11 cellular contexts compared by ENCODE assay signal in genomic region chr14:102055181-102055901, GRCh38. TPM values are rescaled to one million over a fixed set of nuclear protein-coding genes. Genes with fewer than 3 reads are reported as not detected.
A peak's percentile ranks its signal among the peaks of the same experiment; 100 is the strongest.
DNase-seq lines count a peak whose midpoint lies in the region; ATAC-seq, FAIRE-seq and TF ChIP-seq lines count a peak whose summit lies in the region.
"Had no signal": no experiment of that assay in that cellular context is flagged by ENCODE, and none has a peak within 500 bp of the region (broad histone marks: within the 10 kb centered on the region; RNA-seq: fewer than 3 reads in every experiment).

No MANE protein-coding gene starts in this region.

- no peak for TF ChIP-seq RAD21 in H1 (IDR thresholded peaks at IDR 0.05 in 1 of 2, conservative IDR thresholded peaks at IDR 0.05 in 1 of 2; ENCODE audit: low read depth in 2 of 2, low read length in 2 of 2)

- no peak overlapping the region for H2AFZ ChIP-seq in H1 (ENCODE audit: low read length)

- H3K4me3 ChIP-seq in CD8-positive, alpha-beta T cell (ENCODE audit: low read depth, low read length), result no peak overlapping the region
- H3K4me3 ChIP-seq in H1 (ENCODE audit: extremely low read depth in 1 of 4, insufficient read depth in 2 of 4, low read depth in 3 of 4, low read length in 4 of 4) (no peak overlapping the region), left ventricle myocardium inferior (no peak overlapping the region)

- peaks cover 3% of the 10 kb centered on the region for H3K36me3 ChIP-seq in CD8-positive, alpha-beta T cell (ENCODE audit: insufficient read depth, low read length)
- H3K36me3 ChIP-seq in H1 (ENCODE audit: control insufficient read depth in 2 of 4, insufficient read depth in 4 of 4, low read length in 3 of 4) (peaks cover 2 to 23% (median 16%) of the 10 kb centered on the region in 4 experiments; a peak in 5 of 8 replicates), left ventricle myocardium inferior (peaks cover 37% of the 10 kb centered on the region)

- H2BK120ac ChIP-seq in H1 (replicated peaks; ENCODE audit: low read depth, low read length), result no peak overlapping the region

- H3K9ac ChIP-seq in H1 (replicated peaks in 1 of 4; ENCODE audit: extremely low read depth in 1 of 4, low read depth in 3 of 4, low read length in 3 of 4), result no peak overlapping the region

- WGBS in H1 (ENCODE audit: extremely low coverage in 1 of 2, insufficient coverage in 1 of 2, insufficient read length in 1 of 2, insufficient replicate concordance in 2 of 2, low coverage in 1 of 2, low lambda C conversion rate in 2 of 2, missing lambda C conversion rate in 1 of 2), 2 experiments, result 91% methylated on average over 24 of the region's 24 CpGs; no CpG with 5 or more reads in 1 of the 2 experiments

- no peak overlapping the region for H2BK5ac ChIP-seq in H1 (ENCODE audit: low read depth, low read length)

- TF ChIP-seq POLR2A in H1 (IDR thresholded peaks at IDR 0.05; ENCODE audit: control extremely low read depth in 1 of 2, low read depth in 2 of 2, low read length in 2 of 2), result no peak

- no peaks in the 10 kb centered on the region for H3K4me1 ChIP-seq in CD8-positive, alpha-beta T cell (ENCODE audit: insufficient read depth, low read length)
- H3K4me1 ChIP-seq in H1 (replicated peaks in 1 of 4; ENCODE audit: control insufficient read depth in 3 of 4, insufficient read depth in 4 of 4, low read length in 3 of 4), result peaks cover 0 to 11% (median 5%) of the 10 kb centered on the region in 4 experiments; a peak in 5 of 7 replicates
- peaks cover 3% of the 10 kb centered on the region for H3K4me1 ChIP-seq in left ventricle myocardium inferior

- H2BK12ac ChIP-seq in H1 (ENCODE audit: low read depth, low read length), result peak overlapping the region; percentile 27; the same call in 1 of the 2 replicates

- H3K23me2 ChIP-seq in H1 (ENCODE audit: low read depth, low read length), result no peaks in the 10 kb centered on the region; the same call in 1 of the 2 replicates

- no peak overlapping the region for H3K4me2 ChIP-seq in H1 (ENCODE audit: insufficient read depth in 1 of 2, low read depth in 2 of 2, low read length in 2 of 2)

- no peak for DNase-seq in CD8-positive, alpha-beta T cell
- DNase-seq in NCI-H226, result peak; percentile 76
- DNase-seq in H1 (ENCODE audit: low read depth in 1 of 2, low spot score in 2 of 2), result peak in 1 of 2 experiments; percentile 61
- peak; percentile 60 for DNase-seq in myocyte (ENCODE audit: low read depth)
- no peak for DNase-seq in left ventricle myocardium inferior
- no peak for DNase-seq in NAMALWA (ENCODE audit: low spot score)
- DNase-seq: activated effector memory CD4-positive, alpha-beta T cell treated with Interleukin-2 at 50 U/mL for 16 hours; GDM1; occipital lobe had no signal

- TF ChIP-seq CTCF in CD8-positive, alpha-beta T cell (IDR thresholded peaks at IDR 0.05), result no peak
- TF ChIP-seq CTCF in H1 (IDR thresholded peaks at IDR 0.05; ENCODE audit: control extremely low read depth in 1 of 3, insufficient read depth in 1 of 3, low read depth in 1 of 3, low read length in 3 of 3), result no peak
- no peak for TF ChIP-seq CTCF in left ventricle myocardium inferior (IDR thresholded peaks at IDR 0.05; ENCODE audit: borderline replicate concordance)

- no peaks in the 10 kb centered on the region for H3K79me2 ChIP-seq in H1 (ENCODE audit: control insufficient read depth in 1 of 2, insufficient read depth in 2 of 2, low read length in 2 of 2)

- H4K91ac ChIP-seq in H1 (replicated peaks; ENCODE audit: insufficient read length, low read length), result no peak overlapping the region

- no peak for FAIRE-seq in H1 (lab: Jason Lieb, UNC)

- H3K9me3 Mint-ChIP-seq in CD8-positive, alpha-beta T cell, result no peaks in the 10 kb centered on the region

- no peak overlapping the region for H4K5ac ChIP-seq in H1 (ENCODE audit: insufficient read length, low read depth, low read length)

- no peak overlapping the region for H3K23ac ChIP-seq in H1 (ENCODE audit: insufficient read length)

- H3K27ac ChIP-seq in CD8-positive, alpha-beta T cell (ENCODE audit: low read depth, low read length), result no peak overlapping the region
- H3K27ac ChIP-seq in H1 (ENCODE audit: low read depth, low read length), result no peak overlapping the region
- H3K27ac ChIP-seq in left ventricle myocardium inferior (replicated peaks), result no peak overlapping the region

- no peak overlapping the region for H3K14ac ChIP-seq in H1 (ENCODE audit: insufficient read length)

- H3K4ac ChIP-seq in H1 (replicated peaks; ENCODE audit: insufficient read length, low read depth, low read length), result no peak overlapping the region

- intact Hi-C loops in CD8-positive, alpha-beta T cell (cut with DNase I, micrococcal nuclease), result no loop called here
- intact Hi-C loops in left ventricle myocardium inferior (cut with micrococcal nuclease), result no loop called here

- H4K8ac ChIP-seq in H1 (ENCODE audit: extremely low read depth, insufficient read depth, low read length), result peak overlapping the region; percentile 74; the same call in 1 of the 2 replicates

- no peak overlapping the region for H2BK20ac ChIP-seq in H1 (ENCODE audit: low read length)

- no peak for ATAC-seq in CD8-positive, alpha-beta T cell
- no peak for ATAC-seq in GM18858 (IDR thresholded peaks at IDR 0.05; ENCODE audit: unreplicated experiment)
- no peak for ATAC-seq in HG03521 (IDR thresholded peaks at IDR 0.05; ENCODE audit: unreplicated experiment)

- no peaks in the 10 kb centered on the region for H3K27me3 ChIP-seq in CD8-positive, alpha-beta T cell (ENCODE audit: insufficient read depth, low read length)
- no peaks in the 10 kb centered on the region for H3K27me3 ChIP-seq in H1 (replicated peaks in 1 of 4; ENCODE audit: control insufficient read depth in 3 of 4, extremely low read depth in 1 of 4, insufficient read depth in 3 of 4, low read length in 3 of 4)
- no peaks in the 10 kb centered on the region for H3K27me3 ChIP-seq in left ventricle myocardium inferior (ENCODE audit: low read depth)

- H3K4me1 Mint-ChIP-seq in CD8-positive, alpha-beta T cell (ENCODE audit: low read depth), result peaks cover 26% of the 10 kb centered on the region

- H3K27ac Mint-ChIP-seq in CD8-positive, alpha-beta T cell, result peak overlapping the region; percentile 37

- H4K20me1 ChIP-seq in H1 (replicated peaks in 1 of 2; ENCODE audit: control insufficient read depth in 1 of 2, insufficient read depth in 2 of 2, low read length in 2 of 2), result peaks cover 0 to 6% of the 10 kb centered on the region in 2 experiments

- peaks cover 24% of the 10 kb centered on the region for H3K36me3 Mint-ChIP-seq in CD8-positive, alpha-beta T cell

- CTCF ChIA-PET in CD8-positive, alpha-beta T cell (lab: Charles Lee), result no interaction called here
- CTCF ChIA-PET in H1 (lab: Charles Lee; ENCODE audit: partially characterized antibody), result interaction anchor here (1.0 kb wide), 1 partner anchor 9 kb away, joined by 3 read pairs; no protein-coding TSS in a partner anchor

- H3K79me1 ChIP-seq in H1 (ENCODE audit: low read depth, low read length), result 0 out of 2 replicates have a peak, but pooled peaks cover 3% of the 10 kb centered on the region

- H2AK5ac ChIP-seq in H1 (ENCODE audit: low read depth, low read length), result no peak overlapping the region

- H3K56ac ChIP-seq in H1 (replicated peaks; ENCODE audit: insufficient read length, low read depth, low read length), result no peak overlapping the region

- no peaks in the 10 kb centered on the region for H3K9me3 ChIP-seq in CD8-positive, alpha-beta T cell (ENCODE audit: low read length)
- H3K9me3 ChIP-seq in H1 (ENCODE audit: insufficient read depth in 2 of 2, low read depth in 1 of 2, low read length in 1 of 2) (no peaks in the 10 kb centered on the region), left ventricle myocardium inferior (replicated peaks) (no peaks in the 10 kb centered on the region)

- POLR2A ChIA-PET in CD8-positive, alpha-beta T cell (lab: Charles Lee), result no interaction called here
- POLR2A ChIA-PET in H1 (lab: Charles Lee; ENCODE audit: partially characterized antibody), result interaction anchor here (0.6 to 2.4 kb wide), 8 partner anchors 9 to 84 kb away, joined by 3 to 8 read pairs (median 4); no protein-coding TSS in a partner anchor

- H3K27me3 Mint-ChIP-seq in CD8-positive, alpha-beta T cell (ENCODE audit: low read depth), result no peaks in the 10 kb centered on the region

- H3K18ac ChIP-seq in H1 (ENCODE audit: extremely low read depth, low read length), result 0 out of 2 replicates have a peak overlapping the region, but pooled peaks have one; percentile 7

- no peak overlapping the region for H2BK15ac ChIP-seq in H1 (ENCODE audit: low read length)

- TF ChIP-seq EP300 in H1 (IDR thresholded peaks at IDR 0.05; ENCODE audit: borderline replicate concordance in 1 of 2, low read depth in 2 of 2, low read length in 2 of 2), result no peak

- no peak overlapping the region for H3K4me3 Mint-ChIP-seq in CD8-positive, alpha-beta T cell

TF ChIP-seq in H1, 55 proteins besides CTCF, POLR2A, EP300 and RAD21:
- TF ChIP-seq ATF3 (IDR thresholded peaks at IDR 0.05; ENCODE audit: insufficient read depth, low read depth, low read length) (no peak), E2F6 (IDR thresholded peaks at IDR 0.05) (peak; percentile 55)

RNA-seq across cellular contexts. Expression of gene HSP90AA1, which starts 31.5 kb away (rescaled TPM):
- total RNA-seq in CD8-positive, alpha-beta T cell, result 100 to 1,000 TPM; 532 to 539 TPM
- 846 and 878 TPM in 2 replicates for total RNA-seq in H1 (2021; fragmentation: NEBNext Ultra II Directional; extraction: Animal tissue kit (Norgen Biotek cat#: 25700))
- 207 and 339 TPM in 2 replicates for polyA plus RNA-seq in H1 (2011; rRNA removed)
- polyA plus RNA-seq in H1 (2011; cell fraction: cytosol; rRNA removed), result 573 TPM
- polyA plus RNA-seq in H1 (2011; cell fraction: nucleus; rRNA removed), result 133 TPM
- 633 to 1,199 TPM (median 736 TPM) in 4 replicates for polyA plus RNA-seq in H1 (2012, experiment 1 of 2)
- polyA plus RNA-seq in H1 (2012, experiment 2 of 2), result 57.5 TPM
- polyA plus RNA-seq in H1 (2013, experiment 1 of 2), result 794 TPM
- 842 TPM for polyA plus RNA-seq in H1 (2013, experiment 2 of 2)
- polyA minus RNA-seq in H1 (2011; rRNA and poly(A)+ RNA removed), result 567 and 580 TPM in 2 replicates
- 1,082 TPM for polyA minus RNA-seq in H1 (2011; cell fraction: cytosol; rRNA and poly(A)+ RNA removed)
- polyA minus RNA-seq in H1 (2011; cell fraction: nucleus; rRNA and poly(A)+ RNA removed), result 248 TPM
- total RNA-seq in myocyte (379 and 390 TPM in 2 replicates), left ventricle myocardium inferior (423 TPM)
- 212 TPM for polyA plus RNA-seq in myocyte (2012)

Comparison
In these comparisons a context has a peak if more than half of its experiments do, and no peak if none do; other contexts are left out.
1. DNase-seq: peak in NCI-H226 (single experiment) and myocyte (single experiment); none in CD8-positive, alpha-beta T cell (0 of 7), left ventricle myocardium inferior (single experiment) and NAMALWA (single experiment).